Comparison of ENCODE assay signal across 8 cellular contexts in the genomic region with DNA sequence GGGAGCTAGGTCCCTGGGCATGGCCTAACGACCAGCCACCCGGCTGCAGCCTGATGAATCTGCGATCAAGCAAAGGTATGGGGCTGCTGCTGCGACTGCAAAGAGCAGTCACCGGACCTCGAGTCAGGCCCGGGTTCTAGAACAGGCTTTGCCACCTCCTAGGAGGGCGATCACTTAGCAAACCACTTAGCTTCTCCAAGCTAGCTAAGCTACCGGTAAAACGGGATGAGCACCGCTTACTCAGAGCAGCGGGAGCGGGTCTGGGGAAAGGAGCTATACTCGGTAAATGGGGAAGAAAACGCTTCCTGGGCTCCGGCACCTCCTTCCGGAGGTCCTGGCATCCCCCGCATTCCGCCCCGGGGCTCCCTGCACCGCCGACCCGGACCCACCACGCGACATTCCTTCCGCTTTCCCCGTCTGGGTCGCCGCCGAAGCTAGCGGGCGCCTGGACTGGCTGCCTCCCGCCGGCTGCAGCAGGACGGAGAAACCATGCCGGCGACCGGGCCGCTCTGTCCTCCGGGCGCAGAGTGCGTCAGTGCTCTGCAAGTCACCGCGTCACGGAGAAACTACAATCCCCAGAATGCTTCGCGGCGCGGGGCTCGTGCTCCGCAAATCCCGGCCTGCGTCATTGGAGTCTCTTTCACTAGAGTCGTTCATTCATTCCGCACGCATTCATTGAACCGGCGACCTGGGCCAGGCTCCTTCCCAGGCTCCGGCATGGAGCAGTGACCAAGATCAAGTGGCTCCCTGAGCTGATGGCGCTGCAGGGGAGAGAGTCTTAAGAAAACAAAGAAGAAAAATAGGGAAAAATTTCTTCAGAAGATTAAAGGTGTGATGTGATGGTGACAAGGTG. TPM values are rescaled to one million over a fixed set of nuclear protein-coding genes. Genes with fewer than 3 reads are reported as not detected.
DNase-seq lines count a peak whose midpoint lies in the region; ATAC-seq and TF ChIP-seq lines count a peak whose summit lies in the region.

TSS of gene LSM10 (minus strand) at position 531 of the 853 bp plus-strand sequence. CDS start 3,779 bp downstream, outside the sequence.

- peaks cover 14% of the 10 kb centered on the region for H3K36me3 ChIP-seq in neuron (ENCODE audit: insufficient read depth, low read length)
- H3K36me3 ChIP-seq in subcutaneous abdominal adipose tissue (ENCODE audit: control insufficient read depth in 5 of 5, insufficient read depth in 5 of 5, low read length in 5 of 5): peaks cover 0 to 16% (median 15%) of the 10 kb centered on the region in 5 donors

- peak within 1 kb of the TSS; percentile 87 to 98 (median 91) for H3K9ac ChIP-seq in subcutaneous abdominal adipose tissue (ENCODE audit: low read length in 5 of 5)

- H3K27ac ChIP-seq in foreskin keratinocyte: no peak within 1 kb of the TSS
- peak within 1 kb of the TSS; percentile 90 for H3K27ac ChIP-seq in subcutaneous abdominal adipose tissue (ENCODE audit: low read depth, low read length)

- peak within 1 kb of the TSS; percentile 59 for H2AFZ ChIP-seq in neuron (ENCODE audit: low read depth, low read length)

- TF ChIP-seq CTCF in HFF-Myc (IDR thresholded peaks at IDR 0.05; ENCODE audit: low read depth, low read length, missing control alignments): no peak
- TF ChIP-seq CTCF in foreskin keratinocyte (conservative IDR thresholded peaks at IDR 0.05): no peak

- no peaks in the 10 kb centered on the region for H3K4me1 ChIP-seq in foreskin keratinocyte
- H3K4me1 ChIP-seq in neuron (ENCODE audit: insufficient read depth, low read length): peaks cover 17% of the 10 kb centered on the region
- peaks cover 2 to 35% (median 28%) of the 10 kb centered on the region in 5 donors for H3K4me1 ChIP-seq in subcutaneous abdominal adipose tissue (ENCODE audit: control insufficient read depth in 5 of 5, insufficient read depth in 5 of 5, low read length in 5 of 5)

- in situ Hi-C loops in SK-MEL-5 (cut with HindIII; ENCODE audit: low pct_unique_long_range_greater_than_20kb, low sequenced_read_pairs): no loop called here

- ATAC-seq in foreskin keratinocyte: peak; percentile 95

- H3K27me3 ChIP-seq in foreskin keratinocyte: no peaks in the 10 kb centered on the region
- H3K27me3 ChIP-seq in neuron (ENCODE audit: insufficient read depth, low read length): no peaks in the 10 kb centered on the region
- H3K27me3 ChIP-seq in subcutaneous abdominal adipose tissue (ENCODE audit: control insufficient read depth in 5 of 5, insufficient read depth in 4 of 5, low read length in 5 of 5): no peaks in the 10 kb centered on the region

- H3K4me3 ChIP-seq in HFF-Myc (replicated peaks; ENCODE audit: low read depth, low read length) (peak within 1 kb of the TSS; percentile 97), neuron (ENCODE audit: low read length) (peak within 1 kb of the TSS; percentile 59), subcutaneous abdominal adipose tissue (ENCODE audit: low read depth in 1 of 5, low read length in 5 of 5) (peak within 1 kb of the TSS; percentile 72 to 96 (median 92))

- H3K9me3 ChIP-seq in neuron (ENCODE audit: low read length) (no peaks in the 10 kb centered on the region), subcutaneous abdominal adipose tissue (ENCODE audit: control insufficient read depth in 5 of 5, low read length in 5 of 5) (no peaks in the 10 kb centered on the region)

- DNase-seq in GF-D8 (lab: John Stamatoyannopoulos, UW) (peak; percentile 68), HFF-Myc (ENCODE audit: extremely low read depth, low read depth) (peak; percentile 85), NAMALWA (ENCODE audit: low spot score) (peak; percentile 95), SK-MEL-5 (ENCODE audit: low read depth, low spot score) (peak; percentile 94), foreskin keratinocyte (peak in 1 of 2 donors; percentile 86)
- peak; percentile 49 to 78 (median 70) for DNase-seq in activated naive CD4-positive, alpha-beta T cell (lab: John Stamatoyannopoulos, UW)

RNA-seq across cellular contexts. Expression of gene LSM10, which starts in this region (rescaled TPM):
- 5.3 and 6.3 TPM in 2 replicates for total RNA-seq in SK-MEL-5 (2014; rRNA removed; shearing (Covaris generic))
- polyA plus RNA-seq in SK-MEL-5 (2015; cell fraction: cytosol; rRNA removed): 73.2 and 77.8 TPM in 2 replicates
- polyA plus RNA-seq in SK-MEL-5 (2015; cell fraction: nucleus; rRNA removed): 11.9 and 16.9 TPM in 2 replicates
- 16.1 and 25.6 TPM in 2 replicates for total RNA-seq in foreskin keratinocyte
- polyA plus RNA-seq in foreskin keratinocyte: 73.4 and 73.9 TPM in 2 replicates
